1 cellular context compared by ENCODE assay signal in genomic region chrX:49122499-49122898, GRCh38.
TF ChIP-seq lines count a peak whose summit lies in the region.

No MANE protein-coding gene starts in this region.

TF ChIP-seq in endothelial cell of umbilical vein, 7 proteins besides CTCF, POLR2A, EP300 and RAD21:
- no peak for TF ChIP-seq EZH2 (IDR thresholded peaks at IDR 0.05; ENCODE audit: borderline replicate concordance, low read depth, low read length, severe bottlenecking)
- TF ChIP-seq MYC (IDR thresholded peaks at IDR 0.05; ENCODE audit: low read depth, low read length), result no peak
- no peak for TF ChIP-seq POLR2AphosphoS5 (IDR thresholded peaks at IDR 0.05; ENCODE audit: insufficient read depth, low read depth, low read length)
- no peak for TF ChIP-seq GATA2 (IDR thresholded peaks at IDR 0.05; ENCODE audit: insufficient read depth, insufficient read length, low read depth, low read length)
- TF ChIP-seq JUN (IDR thresholded peaks at IDR 0.05; ENCODE audit: borderline replicate concordance, insufficient read depth, insufficient read length, low read depth), result no peak
- no peak for TF ChIP-seq FOS (IDR thresholded peaks at IDR 0.05; ENCODE audit: borderline replicate concordance, insufficient read depth, low read length)
- TF ChIP-seq MAX (IDR thresholded peaks at IDR 0.05; ENCODE audit: insufficient read depth, insufficient read length), result no peak
